Comparison of ENCODE assay signal across 8 cellular contexts in genomic region chr5:21810737-21811316, GRCh38.
A peak's percentile ranks its signal among the peaks of the same experiment; 100 is the strongest.
DNase-seq lines count a peak whose midpoint lies in the region; ATAC-seq and TF ChIP-seq lines count a peak whose summit lies in the region.

No MANE protein-coding gene starts in this region.

- no peaks in the 10 kb centered on the region for H3K27me3 Mint-ChIP-seq in activated T-cell treated with anti-CD3 and anti-CD28 coated beads, Interleukin-2, amount 50 U/mL, for 72 hours (ENCODE audit: low read depth)

- H3K4me1 Mint-ChIP-seq in activated T-cell treated with anti-CD3 and anti-CD28 coated beads, Interleukin-2, amount 50 U/mL, for 72 hours (ENCODE audit: low read depth) = no peaks in the 10 kb centered on the region

- TF ChIP-seq CTCF in heart left ventricle (IDR thresholded peaks at IDR 0.05) (peak in 8 of 12 donors; percentile 19 to 56 (median 34)), epithelial cell of esophagus (IDR thresholded peaks at IDR 0.05; ENCODE audit: insufficient read depth, low read depth, low read length, missing control alignments) (peak; percentile 42), upper lobe of right lung (IDR thresholded peaks at IDR 0.05) (peak; percentile 40)

- H3K27ac Mint-ChIP-seq in activated T-cell treated with anti-CD3 and anti-CD28 coated beads, Interleukin-2, amount 50 U/mL, for 72 hours = no peak overlapping the region

- no peak for TF ChIP-seq POLR2A in heart left ventricle (IDR thresholded peaks at IDR 0.05)

- intact Hi-C loops in heart left ventricle (cut with DNase I) (no loop called here), Right ventricle myocardium superior (cut with DNase I) (no loop called here), upper lobe of right lung (cut with DNase I) (no loop called here)

- H3K4me1 ChIP-seq in heart left ventricle = no peaks in the 10 kb centered on the region
- H3K4me1 ChIP-seq in upper lobe of right lung = no peaks in the 10 kb centered on the region

- peaks cover 2 to 5% of the 10 kb centered on the region in 2 donors for H3K9me3 Mint-ChIP-seq in activated T-cell treated with anti-CD3 and anti-CD28 coated beads, Interleukin-2, amount 50 U/mL, for 72 hours

- no peaks in the 10 kb centered on the region for H3K27me3 ChIP-seq in heart left ventricle
- H3K27me3 ChIP-seq in upper lobe of right lung = no peaks in the 10 kb centered on the region

- 25 to 29% (median 26%) methylated on average over 5 of the region's 5 CpGs for WGBS in heart left ventricle, 4 donors

- H3K36me3 ChIP-seq in heart left ventricle (no peaks in the 10 kb centered on the region), upper lobe of right lung (no peaks in the 10 kb centered on the region)

- H3K27ac ChIP-seq in heart left ventricle (no peak overlapping the region), upper lobe of right lung (no peak overlapping the region)

- H3K4me3 ChIP-seq in heart left ventricle = no peak overlapping the region
- no peak overlapping the region for H3K4me3 ChIP-seq in epithelial cell of esophagus (ENCODE audit: low read length)
- H3K4me3 ChIP-seq in upper lobe of right lung = no peak overlapping the region

- ATAC-seq in heart left ventricle = no peak
- no peak for ATAC-seq in Right ventricle myocardium superior (ENCODE audit: poor library complexity)
- no peak for ATAC-seq in upper lobe of right lung
- ATAC-seq in activated T-cell treated with anti-CD3 and anti-CD28 coated beads, Interleukin-2, amount 50 U/mL, for 72 hours (replicated peaks in 1 of 2) = no peak
- no peak for ATAC-seq in GM21447 (IDR thresholded peaks at IDR 0.05; ENCODE audit: unreplicated experiment)

- no peak overlapping the region for H3K4me3 Mint-ChIP-seq in activated T-cell treated with anti-CD3 and anti-CD28 coated beads, Interleukin-2, amount 50 U/mL, for 72 hours

- no peaks in the 10 kb centered on the region for H3K36me3 Mint-ChIP-seq in activated T-cell treated with anti-CD3 and anti-CD28 coated beads, Interleukin-2, amount 50 U/mL, for 72 hours (ENCODE audit: insufficient read depth in 2 of 2)

- DNase-seq in heart left ventricle (no peak), Right ventricle myocardium superior (no peak), NCI-H446 treated with DMSO at 0.1 percent for 48 hours (lab: John Stamatoyannopoulos, UW) (peak; percentile 58), epithelial cell of esophagus (ENCODE audit: low read depth) (peak; percentile 39), upper lobe of right lung (no peak), C1 segment of cervical spinal cord (lab: John Stamatoyannopoulos, UW) (no peak)
- DNase-seq in activated T-cell treated with anti-CD3 and anti-CD28 coated beads, Interleukin-2, amount 50 U/mL, for 72 hours = no peak

- H3K9me3 ChIP-seq in heart left ventricle (no peaks in the 10 kb centered on the region), upper lobe of right lung (no peaks in the 10 kb centered on the region)

Comparison
In these comparisons a context has a peak if more than half of its experiments do, and no peak if none do; other contexts are left out.
1. DNase-seq: peak in NCI-H446 treated with DMSO at 0.1 percent for 48 hours (single experiment) and epithelial cell of esophagus (single experiment); none in heart left ventricle (0 of 5), Right ventricle myocardium superior (single experiment), upper lobe of right lung (single experiment), activated T-cell treated with anti-CD3 and anti-CD28 coated beads, Interleukin-2, amount 50 U/mL, for 72 hours (0 of 2) and C1 segment of cervical spinal cord (0 of 14).
2. Peak in every context shown above with its lines, with median percentiles within 50 percentile points of each other: CTCF ChIP-seq.